Comparison of ENCODE assay signal across 10 cellular contexts in genomic region chr6:44270526-44271405, GRCh38. TPM values are rescaled to one million over a fixed set of nuclear protein-coding genes. Genes with fewer than 3 reads are reported as not detected.
DNase-seq lines count a peak whose midpoint lies in the region; ATAC-seq and TF ChIP-seq lines count a peak whose summit lies in the region.
"Had no signal": no experiment of that assay in that cellular context is flagged by ENCODE, and none has a peak within 500 bp of the region (broad histone marks: within the 10 kb centered on the region; RNA-seq: fewer than 3 reads in every experiment).

No MANE protein-coding gene starts in this region.

- H3K4me3 ChIP-seq in IMR-90 (ENCODE audit: insufficient read depth, low read depth, low read length) = no peak overlapping the region; the same call in 1 of the 2 replicates

- peaks cover 61 to 72% (median 72%) of the 10 kb centered on the region in 3 donors for H3K27me3 Mint-ChIP-seq in CD14-positive monocyte (ENCODE audit: low read depth in 3 of 3)
- H3K27me3 Mint-ChIP-seq in activated naive CD8-positive, alpha-beta T cell treated with anti-CD3 and anti-CD28 coated beads, Interleukin-2, amount 50 U/mL, for 24 hours = peaks cover 48% of the 10 kb centered on the region

- H4K20me1 ChIP-seq in IMR-90 (ENCODE audit: insufficient read depth, low read length) = no peaks in the 10 kb centered on the region; the same call in 1 of the 2 replicates

- peaks cover 61% of the 10 kb centered on the region for H3K27me3 ChIP-seq in IMR-90 (ENCODE audit: control insufficient read depth, insufficient read depth, low read length)

- H2AK9ac ChIP-seq in IMR-90 (replicated peaks; ENCODE audit: low read depth, low read length, poor library complexity) = no peak overlapping the region

- TF ChIP-seq POLR2A in IMR-90 (IDR thresholded peaks at IDR 0.05; ENCODE audit: low read depth, low read length) = no peak

- H3K27ac ChIP-seq in IMR-90 (ENCODE audit: insufficient read depth, low read length) = no peak overlapping the region
- H3K27ac ChIP-seq: HL-60 had no signal

- no TSS peak for BruUV-seq in IMR-90 (replicated peaks; lab: Mats Ljungman, UMichigan)

- 0% methylated on average over 12 of the region's 90 CpGs; no CpG with 5 or more reads in 1 of the 2 experiments for WGBS in IMR-90 (ENCODE audit: extremely low coverage in 2 of 2, insufficient read length in 1 of 2), 2 experiments

- peaks cover 4 to 6% of the 10 kb centered on the region in 2 donors for H3K36me3 Mint-ChIP-seq in CD14-positive monocyte
- H3K36me3 Mint-ChIP-seq in activated naive CD8-positive, alpha-beta T cell treated with anti-CD3 and anti-CD28 coated beads, Interleukin-2, amount 50 U/mL, for 24 hours (ENCODE audit: low read depth) = no peaks in the 10 kb centered on the region

- H3K9me3 Mint-ChIP-seq in CD14-positive monocyte = peaks cover 0 to 20% (median 9%) of the 10 kb centered on the region in 7 donors
- H3K9me3 Mint-ChIP-seq in activated naive CD8-positive, alpha-beta T cell treated with anti-CD3 and anti-CD28 coated beads, Interleukin-2, amount 50 U/mL, for 24 hours = no peaks in the 10 kb centered on the region

- H2AFZ ChIP-seq in IMR-90 (replicated peaks; ENCODE audit: low read length, poor library complexity) = no peak overlapping the region

- no peaks in the 10 kb centered on the region for H3K9me1 ChIP-seq in IMR-90 (ENCODE audit: insufficient read depth, low read length)

- H3K23ac ChIP-seq in IMR-90 (ENCODE audit: low read depth, low read length) = no peak overlapping the region

- no peak overlapping the region for H2AK5ac ChIP-seq in IMR-90 (ENCODE audit: low read depth, low read length)

- no peak overlapping the region for H3K14ac ChIP-seq in IMR-90 (replicated peaks; ENCODE audit: low read depth, low read length)

- no peaks in the 10 kb centered on the region for H3K9me3 ChIP-seq in IMR-90 (ENCODE audit: control insufficient read depth, insufficient read depth, low read length)

- DNase-seq in CD14-positive monocyte (ENCODE audit: low spot score) (no peak), IMR-90 (no peak), midbrain (lab: John Stamatoyannopoulos, UW) (peak; percentile 27), cerebellar cortex (ENCODE audit: low spot score) (no peak), SHP77 (lab: John Stamatoyannopoulos, UW) (no peak), NAMALWA (ENCODE audit: low spot score) (no peak)
- DNase-seq in activated naive CD8-positive, alpha-beta T cell treated with anti-CD3 and anti-CD28 coated beads, Interleukin-2, amount 50 U/mL, for 24 hours = no peak

- H3K4ac ChIP-seq in IMR-90 (ENCODE audit: low read depth, low read length) = no peak overlapping the region

- CTCF ChIA-PET in IMR-90 (lab: Yijun Ruan, JAX) = interaction anchor here (1.1 kb wide), 1 partner anchor 63 kb away, joined by 3 read pairs; no protein-coding TSS in a partner anchor

- H3K4me3 Mint-ChIP-seq in CD14-positive monocyte = peak overlapping the region; percentile 34 to 80
- peak overlapping the region; percentile 38 for H3K4me3 Mint-ChIP-seq in activated naive CD8-positive, alpha-beta T cell treated with anti-CD3 and anti-CD28 coated beads, Interleukin-2, amount 50 U/mL, for 24 hours

- no peak overlapping the region for H4K5ac ChIP-seq in IMR-90 (ENCODE audit: low read depth, low read length)

- H2BK120ac ChIP-seq in IMR-90 (ENCODE audit: low read depth, low read length) = no peak overlapping the region

- no peaks in the 10 kb centered on the region for H3K4me1 ChIP-seq in IMR-90 (ENCODE audit: control insufficient read depth, insufficient read depth, low read length)

- in situ Hi-C loops in IMR-90 (cut with MboI; ENCODE audit: low sequenced_read_pairs) = no loop called here

- H2BK20ac ChIP-seq in IMR-90 (ENCODE audit: low read depth, low read length) = no peak overlapping the region

- no peak for TF ChIP-seq RAD21 in IMR-90 (IDR thresholded peaks at IDR 0.05; ENCODE audit: low read length)

- no peak overlapping the region for H2BK5ac ChIP-seq in IMR-90 (ENCODE audit: low read depth, low read length, poor library complexity, severe bottlenecking)

- no peak overlapping the region for H3K18ac ChIP-seq in IMR-90 (ENCODE audit: low read depth, low read length)

- no peaks in the 10 kb centered on the region for H3K36me3 ChIP-seq in IMR-90 (ENCODE audit: control insufficient read depth, insufficient read depth, low read length)

- dilution Hi-C loops in IMR-90 (cut with HindIII; ENCODE audit: low sequenced_read_pairs, unreplicated experiment) = no loop called here

- no peak overlapping the region for H4K8ac ChIP-seq in IMR-90 (ENCODE audit: low read depth in 2 of 2, low read length in 2 of 2)

- POLR2A ChIA-PET in IMR-90 (lab: Charles Lee; ENCODE audit: unreplicated experiment) = no interaction called here

- no peak overlapping the region for H2BK15ac ChIP-seq in IMR-90 (ENCODE audit: low read depth, low read length)

- no peak overlapping the region for H4K91ac ChIP-seq in IMR-90 (ENCODE audit: insufficient read depth, low read depth, low read length)

- no peak overlapping the region for H3K56ac ChIP-seq in IMR-90 (ENCODE audit: extremely low read depth, insufficient read depth, low read length)

- no peak for TF ChIP-seq CTCF in CD14-positive monocyte (IDR thresholded peaks at IDR 0.05)
- no peak for TF ChIP-seq CTCF in IMR-90 (conservative IDR thresholded peaks at IDR 0.05; ENCODE audit: low read depth, low read length)

- H3K79me1 ChIP-seq in IMR-90 (ENCODE audit: low read depth in 1 of 2, low read length in 2 of 2) = no peaks in the 10 kb centered on the region

- H3K9ac ChIP-seq in IMR-90 (ENCODE audit: low read depth, low read length) = no peak overlapping the region

- ATAC-seq in IMR-90 (ENCODE audit: low read depth) (peak; percentile 55; the same call in 1 of the 2 replicates), HG03469 (IDR thresholded peaks at IDR 0.05; ENCODE audit: unreplicated experiment) (no peak)
- no peak for ATAC-seq in activated naive CD8-positive, alpha-beta T cell treated with anti-CD3 and anti-CD28 coated beads, Interleukin-2, amount 50 U/mL, for 24 hours

- peaks cover 20% of the 10 kb centered on the region for H3K4me1 Mint-ChIP-seq in CD14-positive monocyte
- peaks cover 33% of the 10 kb centered on the region for H3K4me1 Mint-ChIP-seq in activated naive CD8-positive, alpha-beta T cell treated with anti-CD3 and anti-CD28 coated beads, Interleukin-2, amount 50 U/mL, for 24 hours

- H3K4me2 ChIP-seq in IMR-90 (ENCODE audit: low read depth, low read length) = no peak overlapping the region; the same call in 1 of the 2 replicates

- H3K27ac Mint-ChIP-seq in CD14-positive monocyte = no peak overlapping the region
- H3K27ac Mint-ChIP-seq in activated naive CD8-positive, alpha-beta T cell treated with anti-CD3 and anti-CD28 coated beads, Interleukin-2, amount 50 U/mL, for 24 hours = no peak overlapping the region

- intact Hi-C loops in CD14-positive monocyte (cut with micrococcal nuclease) = no loop called here
- intact Hi-C loops in IMR-90 (cut with micrococcal nuclease) = no loop called here

TF ChIP-seq in IMR-90, 13 proteins besides CTCF, POLR2A, EP300 and RAD21:
- TF ChIP-seq MAZ (IDR thresholded peaks at IDR 0.05; ENCODE audit: borderline replicate concordance, low read depth, low read length) (peak; percentile 43; the same call in 1 of the 2 replicates), MXI1 (IDR thresholded peaks at IDR 0.05; ENCODE audit: borderline replicate concordance, low read depth, low read length) (no peak), NFE2L2 (IDR thresholded peaks at IDR 0.05; ENCODE audit: low read depth, low read length) (no peak)

RNA-seq across cellular contexts. Expression of gene TMEM151B, which starts 0.5 kb away (rescaled TPM):
- polyA plus RNA-seq in CD14-positive monocyte = not detected
- total RNA-seq in IMR-90 (2012; rRNA removed) = not detected in 2 replicates
- not detected in 2 replicates for polyA plus RNA-seq in IMR-90 (2012; rRNA removed)
- polyA plus RNA-seq in IMR-90 (2012; cell fraction: cytosol; rRNA removed) = 0.01 TPM in 1 of 2 replicates, not detected in the other
- 0.06 and 0.15 TPM in 2 replicates for polyA plus RNA-seq in IMR-90 (2012; cell fraction: nucleus; rRNA removed; ENCODE audit: low replicate concordance)
- polyA plus RNA-seq: keratinocyte had no signal

RNA-seq across cellular contexts. Expression of gene NFKBIE, which starts 5.4 kb away (rescaled TPM):
- polyA plus RNA-seq in CD14-positive monocyte = 10 to 100 TPM; 19.9 to 23.2 TPM
- total RNA-seq in IMR-90 (2012; rRNA removed) = 7.5 and 7.9 TPM in 2 replicates
- 13.0 and 16.7 TPM in 2 replicates for polyA plus RNA-seq in IMR-90 (2012; rRNA removed)
- 17.6 and 22.6 TPM in 2 replicates for polyA plus RNA-seq in IMR-90 (2012; cell fraction: cytosol; rRNA removed)
- polyA plus RNA-seq in IMR-90 (2012; cell fraction: nucleus; rRNA removed; ENCODE audit: low replicate concordance) = 14.5 and 23.0 TPM in 2 replicates

RNA-seq across cellular contexts. Expression of gene SLC35B2, which starts 13.4 kb away (rescaled TPM):
- polyA plus RNA-seq in CD14-positive monocyte = 10 to 100 TPM; 17.4 to 30.6 TPM
- 41.7 and 51.4 TPM in 2 replicates for total RNA-seq in IMR-90 (2012; rRNA removed)
- polyA plus RNA-seq in IMR-90 (2012; rRNA removed) = 89.9 and 94.8 TPM in 2 replicates
- polyA plus RNA-seq in IMR-90 (2012; cell fraction: cytosol; rRNA removed) = 91.0 and 123 TPM in 2 replicates
- polyA plus RNA-seq in IMR-90 (2012; cell fraction: nucleus; rRNA removed; ENCODE audit: low replicate concordance) = 64.5 and 76.3 TPM in 2 replicates

RNA-seq across cellular contexts. Expression of gene HSP90AB1, which starts 23.9 kb away (rescaled TPM):
- 100 to 1,000 TPM; 119 to 145 TPM for polyA plus RNA-seq in CD14-positive monocyte
- total RNA-seq in IMR-90 (2012; rRNA removed) = 1,307 and 1,440 TPM in 2 replicates
- polyA plus RNA-seq in IMR-90 (2012; rRNA removed) = 771 and 887 TPM in 2 replicates
- polyA plus RNA-seq in IMR-90 (2012; cell fraction: cytosol; rRNA removed) = 246 and 656 TPM in 2 replicates
- polyA plus RNA-seq in IMR-90 (2012; cell fraction: nucleus; rRNA removed; ENCODE audit: low replicate concordance) = 158 and 414 TPM in 2 replicates

RNA-seq across cellular contexts. Expression of gene AARS2, which starts 42.4 kb away (rescaled TPM):
- polyA plus RNA-seq in CD14-positive monocyte (1 to 10 TPM; 1.8 to 3.2 TPM), IMR-90 (2012; rRNA removed) (9.1 and 10.3 TPM in 2 replicates)
- 10.4 and 10.8 TPM in 2 replicates for total RNA-seq in IMR-90 (2012; rRNA removed)
- 8.0 and 8.9 TPM in 2 replicates for polyA plus RNA-seq in IMR-90 (2012; cell fraction: cytosol; rRNA removed)
- polyA plus RNA-seq in IMR-90 (2012; cell fraction: nucleus; rRNA removed; ENCODE audit: low replicate concordance) = 15.6 and 29.8 TPM in 2 replicates
